8 cellular contexts compared by ENCODE assay signal in the genomic region with DNA sequence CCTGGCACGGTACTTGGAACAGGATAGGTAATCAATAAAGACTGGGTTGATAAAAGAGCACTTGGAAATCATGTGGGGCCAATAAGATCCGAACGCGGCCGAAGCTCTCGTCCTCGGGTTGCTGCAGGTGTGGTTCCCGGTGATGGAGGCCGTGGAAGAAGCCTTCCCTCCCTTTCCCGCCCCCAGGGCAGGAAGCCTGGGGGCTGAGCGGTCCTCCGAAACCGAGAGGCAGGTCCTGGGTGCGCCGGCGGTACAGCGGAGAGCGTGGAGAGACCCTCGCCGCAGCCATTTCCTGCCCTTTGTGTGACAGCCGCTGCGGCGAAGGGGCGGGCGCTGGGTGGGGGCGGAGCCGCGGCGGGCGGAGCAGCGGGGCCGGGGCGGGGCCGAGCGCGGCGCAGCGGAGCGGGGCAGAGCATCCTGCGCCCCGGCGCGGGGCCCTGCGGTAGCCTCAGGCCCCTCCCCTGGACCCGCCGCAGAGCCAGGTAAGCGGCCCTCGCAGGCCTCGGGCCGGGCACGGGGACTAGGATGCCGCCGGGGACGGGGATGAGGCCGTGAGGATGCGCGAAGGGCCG. TPM values are rescaled to one million over a fixed set of nuclear protein-coding genes. Genes with fewer than 3 reads are reported as not detected.
A peak's percentile ranks its signal among the peaks of the same experiment; 100 is the strongest.
DNase-seq lines count a peak whose midpoint lies in the region; ATAC-seq and TF ChIP-seq lines count a peak whose summit lies in the region.

A gene (plus strand): TSS at position 410 of the 572 bp plus-strand sequence. CDS start 19,239 bp downstream, outside the sequence.

- H3K4me2 ChIP-seq in IMR-90 (ENCODE audit: low read depth, low read length), result peak within 1 kb of the TSS; percentile 94
- H3K4me2 ChIP-seq in SK-N-SH, result peak within 1 kb of the TSS; percentile 90

- H3K23ac ChIP-seq in IMR-90 (ENCODE audit: low read depth, low read length), result no peak within 1 kb of the TSS

- H3K56ac ChIP-seq in IMR-90 (ENCODE audit: extremely low read depth, insufficient read depth, low read length), result no peak within 1 kb of the TSS

- no peaks in the 10 kb centered on the region for H3K79me2 ChIP-seq in SK-N-SH (ENCODE audit: insufficient read depth)

- POLR2A ChIA-PET in IMR-90 (lab: Charles Lee; ENCODE audit: unreplicated experiment), result interaction anchor here (0.6 kb wide), 1 partner anchor 13 kb away, joined by 3 read pairs; no protein-coding TSS in a partner anchor
- POLR2A ChIA-PET in SK-N-SH (lab: Yijun Ruan, JAX), result no interaction called here

- no peaks in the 10 kb centered on the region for H3K79me1 ChIP-seq in IMR-90 (ENCODE audit: low read depth in 1 of 2, low read length in 2 of 2)

- TF ChIP-seq CTCF in IMR-90 (conservative IDR thresholded peaks at IDR 0.05; ENCODE audit: low read depth, low read length) (no peak), SK-N-SH (IDR thresholded peaks at IDR 0.05) (no peak), upper lobe of left lung (IDR thresholded peaks at IDR 0.05) (no peak)

- WGBS in IMR-90 (ENCODE audit: extremely low coverage in 2 of 2, insufficient read length in 1 of 2), 2 experiments, result 0% methylated on average over 20 of the region's 58 CpGs; no CpG with 5 or more reads in 1 of the 2 experiments
- WGBS in SK-N-SH (ENCODE audit: low lambda C conversion rate), result 0% methylated on average over 9 of the region's 58 CpGs
- 1% methylated on average over 15 to 16 of the region's 58 CpGs for WGBS in upper lobe of left lung, 2 donors

- no peak within 1 kb of the TSS for H2BK120ac ChIP-seq in IMR-90 (ENCODE audit: low read depth, low read length)

- H3K27ac Mint-ChIP-seq in activated naive CD4-positive, alpha-beta T cell treated with anti-CD3 and anti-CD28 coated beads, Interleukin-2, amount 10 ng/mL, durations not matched to agents 7 days and 5 days, result peak within 1 kb of the TSS; percentile 96

- H2BK20ac ChIP-seq in IMR-90 (ENCODE audit: low read depth, low read length), result no peak within 1 kb of the TSS

- H3F3A ChIP-seq in SK-N-SH (replicated peaks; ENCODE audit: insufficient read depth), result no peaks in the 10 kb centered on the region

- 0 out of 2 replicates have a peak within 1 kb of the TSS, but pooled peaks have one; percentile 22 for H3K9ac ChIP-seq in IMR-90 (ENCODE audit: low read depth, low read length)
- peak within 1 kb of the TSS; percentile 52; the same call in 1 of the 2 replicates for H3K9ac ChIP-seq in SK-N-SH

- H2AFZ ChIP-seq in IMR-90 (replicated peaks; ENCODE audit: low read length, poor library complexity), result peak within 1 kb of the TSS; percentile 97
- peak within 1 kb of the TSS; percentile 87 for H2AFZ ChIP-seq in SK-N-SH (ENCODE audit: low read depth)

- H4K20me1 ChIP-seq in IMR-90 (ENCODE audit: insufficient read depth, low read length) (no peaks in the 10 kb centered on the region), SK-N-SH (ENCODE audit: insufficient read depth) (no peaks in the 10 kb centered on the region)

- H2AK5ac ChIP-seq in IMR-90 (ENCODE audit: low read depth, low read length), result no peak within 1 kb of the TSS

- H3K9me2 ChIP-seq in SK-N-SH, result no peaks in the 10 kb centered on the region

- ATAC-seq in GM21529 (IDR thresholded peaks at IDR 0.05; ENCODE audit: unreplicated experiment) (peak; percentile 84), IMR-90 (ENCODE audit: low read depth) (peak; percentile 99), Right ventricle myocardium superior (ENCODE audit: poor library complexity) (peak; percentile 86), upper lobe of left lung (ENCODE audit: low FRiP score in 2 of 2) (peak; percentile 84 to 94)

- H2AK9ac ChIP-seq in IMR-90 (replicated peaks; ENCODE audit: low read depth, low read length, poor library complexity), result peak within 1 kb of the TSS; percentile 29

- H3K27me3 ChIP-seq in IMR-90 (ENCODE audit: control insufficient read depth, insufficient read depth, low read length), result peaks cover 22% of the 10 kb centered on the region
- peaks cover 21% of the 10 kb centered on the region for H3K27me3 ChIP-seq in SK-N-SH (ENCODE audit: insufficient read depth)
- H3K27me3 ChIP-seq in upper lobe of left lung, result no peaks in the 10 kb centered on the region

- CTCF ChIA-PET in IMR-90 (lab: Yijun Ruan, JAX) (no interaction called here), SK-N-SH (lab: Yijun Ruan, JAX) (interaction anchor here (0.6 to 6.8 kb wide), 9 partner anchors 10 to 134 kb away, joined by 3 to 63 read pairs (median 7); no protein-coding TSS in a partner anchor)
- CTCF ChIA-PET in activated naive CD4-positive, alpha-beta T cell treated with anti-CD3 and anti-CD28 coated beads, Interleukin-2, amount 10 ng/mL, durations not matched to agents 7 days and 5 days (lab: Charles Lee), result interaction anchor here (1.3 kb wide), 1 partner anchor 47 kb away, joined by 3 read pairs; no protein-coding TSS in a partner anchor

- no peaks in the 10 kb centered on the region for H3K9me3 Mint-ChIP-seq in activated naive CD4-positive, alpha-beta T cell treated with anti-CD3 and anti-CD28 coated beads, Interleukin-2, amount 10 ng/mL, durations not matched to agents 7 days and 5 days

- no peak within 1 kb of the TSS for H3K4ac ChIP-seq in IMR-90 (ENCODE audit: low read depth, low read length)

- H3K4me1 ChIP-seq in IMR-90 (ENCODE audit: control insufficient read depth, insufficient read depth, low read length) (no peaks in the 10 kb centered on the region), SK-N-SH (ENCODE audit: control insufficient read depth in 1 of 2, insufficient read depth in 2 of 2, low read depth in 1 of 2, low read length in 1 of 2) (peaks cover 0 to 19% of the 10 kb centered on the region in 2 experiments; a peak in 1 of 4 replicates), upper lobe of left lung (peaks cover 18 to 61% (median 37%) of the 10 kb centered on the region in 4 donors)

- peaks cover 3% of the 10 kb centered on the region for H3K27me3 Mint-ChIP-seq in activated naive CD4-positive, alpha-beta T cell treated with anti-CD3 and anti-CD28 coated beads, Interleukin-2, amount 10 ng/mL, durations not matched to agents 7 days and 5 days

- no peak within 1 kb of the TSS; the same call in 1 of the 2 replicates for H4K5ac ChIP-seq in IMR-90 (ENCODE audit: low read depth, low read length)

- DNase-seq in EL, result peak; percentile 50
- DNase-seq in IMR-90, result peak; percentile 4
- peak; percentile 96 for DNase-seq in SK-N-SH
- DNase-seq in activated naive CD4-positive, alpha-beta T cell treated with anti-CD3 and anti-CD28 coated beads, Interleukin-2, amount 10 ng/mL, durations not matched to agents 7 days and 5 days, result peak; percentile 93
- peak; percentile 79 for DNase-seq in Right ventricle myocardium superior
- peak; percentile 50 to 94 (median 70) for DNase-seq in posterior cingulate gyrus
- peak; percentile 79 to 96 for DNase-seq in upper lobe of left lung

- H3K9me3 ChIP-seq in IMR-90 (ENCODE audit: control insufficient read depth, insufficient read depth, low read length) (no peaks in the 10 kb centered on the region), SK-N-SH (no peaks in the 10 kb centered on the region), upper lobe of left lung (no peaks in the 10 kb centered on the region)

- dilution Hi-C loops in IMR-90 (cut with HindIII; ENCODE audit: low sequenced_read_pairs, unreplicated experiment), result no loop called here

- peak within 1 kb of the TSS; percentile 86 for H3K4me3 Mint-ChIP-seq in activated naive CD4-positive, alpha-beta T cell treated with anti-CD3 and anti-CD28 coated beads, Interleukin-2, amount 10 ng/mL, durations not matched to agents 7 days and 5 days

- H3K4me3 ChIP-seq in IMR-90 (ENCODE audit: insufficient read depth, low read depth, low read length) (peak within 1 kb of the TSS; percentile 80), SK-N-SH (ENCODE audit: low read depth in 2 of 2, low read length in 1 of 2) (peak within 1 kb of the TSS; percentile 72 to 90), upper lobe of left lung (peak within 1 kb of the TSS; percentile 83 to 89 (median 87))

- H3K9me1 ChIP-seq in IMR-90 (ENCODE audit: insufficient read depth, low read length), result no peaks in the 10 kb centered on the region

- intact Hi-C loops in IMR-90 (cut with micrococcal nuclease) (no loop called here), Right ventricle myocardium superior (cut with DNase I) (no loop called here), posterior cingulate gyrus (cut with DNase I) (loop anchor here (5.0 kb wide), 1 partner anchor 118 kb away; no protein-coding TSS in a partner anchor)

- no peak within 1 kb of the TSS for H4K8ac ChIP-seq in IMR-90 (ENCODE audit: low read depth in 2 of 2, low read length in 2 of 2)

- H3K36me3 ChIP-seq in IMR-90 (ENCODE audit: control insufficient read depth, insufficient read depth, low read length) (no peaks in the 10 kb centered on the region), SK-N-SH (replicated peaks in 1 of 2; ENCODE audit: control insufficient read depth in 1 of 2, insufficient read depth in 2 of 2, low read length in 1 of 2) (no peaks in the 10 kb centered on the region), upper lobe of left lung (no peaks in the 10 kb centered on the region)

- TF ChIP-seq RAD21 in IMR-90 (IDR thresholded peaks at IDR 0.05; ENCODE audit: low read length) (no peak), SK-N-SH (IDR thresholded peaks at IDR 0.05; ENCODE audit: low read length) (no peak)

- TF ChIP-seq POLR2A in IMR-90 (IDR thresholded peaks at IDR 0.05; ENCODE audit: low read depth, low read length) (no peak), upper lobe of left lung (IDR thresholded peaks at IDR 0.05) (peak in 1 of 4 donors; percentile 72)

- H2BK5ac ChIP-seq in IMR-90 (ENCODE audit: low read depth, low read length, poor library complexity, severe bottlenecking), result no peak within 1 kb of the TSS

- H4K91ac ChIP-seq in IMR-90 (ENCODE audit: insufficient read depth, low read depth, low read length), result no peak within 1 kb of the TSS

- BruUV-seq in IMR-90 (replicated peaks; lab: Mats Ljungman, UMichigan), result no TSS peak

- H3K14ac ChIP-seq in IMR-90 (replicated peaks; ENCODE audit: low read depth, low read length), result no peak within 1 kb of the TSS

- TF ChIP-seq EP300 in SK-N-SH (IDR thresholded peaks at IDR 0.05; ENCODE audit: borderline replicate concordance in 1 of 2, low read depth in 1 of 2, low read length in 1 of 2), result no peak
- no peak for TF ChIP-seq EP300 in upper lobe of left lung (IDR thresholded peaks at IDR 0.05)

- H3K36me3 Mint-ChIP-seq in activated naive CD4-positive, alpha-beta T cell treated with anti-CD3 and anti-CD28 coated beads, Interleukin-2, amount 10 ng/mL, durations not matched to agents 7 days and 5 days, result peaks cover 52% of the 10 kb centered on the region

- H3K4me1 Mint-ChIP-seq in activated naive CD4-positive, alpha-beta T cell treated with anti-CD3 and anti-CD28 coated beads, Interleukin-2, amount 10 ng/mL, durations not matched to agents 7 days and 5 days, result peaks cover 63% of the 10 kb centered on the region

- H2BK15ac ChIP-seq in IMR-90 (ENCODE audit: low read depth, low read length), result no peak within 1 kb of the TSS

- in situ Hi-C loops in IMR-90 (cut with MboI; ENCODE audit: low sequenced_read_pairs), result no loop called here

- H3K27ac ChIP-seq in IMR-90 (ENCODE audit: insufficient read depth, low read length), result no peak within 1 kb of the TSS
- H3K27ac ChIP-seq in SK-N-SH (ENCODE audit: low read depth in 2 of 2, low read length in 1 of 2), result peak within 1 kb of the TSS in 1 of 2 experiments; percentile 65; a peak in 1 of 4 replicates
- peak within 1 kb of the TSS; percentile 55 to 93 (median 75) for H3K27ac ChIP-seq in upper lobe of left lung

- H3K18ac ChIP-seq in IMR-90 (ENCODE audit: low read depth, low read length), result no peak within 1 kb of the TSS

RNA-seq across cellular contexts. Expression of the gene that starts here (rescaled TPM):
- 11.7 and 13.4 TPM in 2 replicates for total RNA-seq in IMR-90 (2012; rRNA removed)
- polyA plus RNA-seq in IMR-90 (2012; rRNA removed), result 6.7 and 6.8 TPM in 2 replicates
- 5.7 and 7.9 TPM in 2 replicates for polyA plus RNA-seq in IMR-90 (2012; cell fraction: cytosol; rRNA removed)
- polyA plus RNA-seq in IMR-90 (2012; cell fraction: nucleus; rRNA removed; ENCODE audit: low replicate concordance), result 8.1 and 10.4 TPM in 2 replicates
- polyA plus RNA-seq in SK-N-SH (2012; rRNA removed), result 20.1 and 21.3 TPM in 2 replicates
- polyA plus RNA-seq in SK-N-SH (2012; cell fraction: cytosol; rRNA removed), result 17.0 and 20.2 TPM in 2 replicates
- 43.5 and 54.8 TPM in 2 replicates for polyA plus RNA-seq in SK-N-SH (2012; cell fraction: nucleus; rRNA removed)
- 27.6 TPM for total RNA-seq in Right ventricle myocardium superior
- total RNA-seq in upper lobe of left lung, result 10 to 100 TPM; 39.6 to 71.8 (median 47.7) TPM

Comparison
In these comparisons a context has a peak if more than half of its experiments do, and no peak if none do; other contexts are left out.
1. DNase-seq: peak in every context shown above with its lines; median percentile 96 in SK-N-SH; 93 in activated naive CD4-positive, alpha-beta T cell treated with anti-CD3 and anti-CD28 coated beads, Interleukin-2, amount 10 ng/mL, durations not matched to agents 7 days and 5 days; 88 in upper lobe of left lung; 79 in Right ventricle myocardium superior; 70 in posterior cingulate gyrus; 50 in EL; 4 in IMR-90.